8 cellular contexts compared by ENCODE assay signal in genomic region chr10:22513483-22514413, GRCh38.
DNase-seq lines count a peak whose midpoint lies in the region; FAIRE-seq and TF ChIP-seq lines count a peak whose summit lies in the region.
"Not testable (repeated sequence)": the region's sequence is repeated elsewhere in the genome, so short reads cannot be mapped to it uniquely, and the experiment has no call there.

No MANE protein-coding gene starts in this region.

- TF ChIP-seq CTCF in astrocyte (IDR thresholded peaks at IDR 0.05; ENCODE audit: insufficient read depth, low read depth, low read length); foreskin fibroblast (IDR thresholded peaks at IDR 0.05; ENCODE audit: low read depth, low read length); stomach (IDR thresholded peaks at IDR 0.05): not testable (repeated sequence)
- peak; percentile 19 for TF ChIP-seq CTCF in neural crest cell (conservative IDR thresholded peaks at IDR 0.05)

- H3K4me1 Mint-ChIP-seq in astrocyte (ENCODE audit: low read depth, unreplicated experiment), result not testable (repeated sequence)
- H3K4me1 Mint-ChIP-seq in neural crest cell, result peaks cover 14% of the 10 kb centered on the region

- peak overlapping the region; percentile 52 for H2AFZ ChIP-seq in astrocyte (ENCODE audit: low read depth, low read length)

- H3K79me2 ChIP-seq in astrocyte (ENCODE audit: insufficient read depth, low read length), result not testable (repeated sequence)

- intact Hi-C loops in stomach (cut with DNase I; ENCODE audit: low total_unique reads), result not testable (repeated sequence)

- WGBS in stomach, 5 donors, result 39 to 57% (median 48%) methylated on average over 13 to 19 of the region's 19 CpGs

- H3K36me3 Mint-ChIP-seq in astrocyte (ENCODE audit: low read depth, unreplicated experiment), result not testable (repeated sequence)
- H3K36me3 Mint-ChIP-seq in neural crest cell (ENCODE audit: low read depth), result peaks cover 10% of the 10 kb centered on the region

- H3K36me3 ChIP-seq in astrocyte (ENCODE audit: insufficient read depth, low read length); stomach: not testable (repeated sequence)

- peak overlapping the region; percentile 18 for H3K9ac ChIP-seq in astrocyte (ENCODE audit: low read length)

- DNase-seq in DMS153 (lab: John Stamatoyannopoulos, UW), result peak; percentile 20
- peak; percentile 31 for DNase-seq in HT1080 (ENCODE audit: low read depth)
- DNase-seq in NCI-H526 treated with DMSO at 0.1 percent for 48 hours (lab: John Stamatoyannopoulos, UW), result peak; percentile 17
- DNase-seq in astrocyte (ENCODE audit: low read depth), result peak; percentile 35
- peak; percentile 29 to 38 for DNase-seq in foreskin fibroblast
- DNase-seq in kidney tubule cell (ENCODE audit: low spot score), result peak; percentile 66
- peak; percentile 52 for DNase-seq in neural crest cell (ENCODE audit: low read depth, low spot score)
- peak; percentile 62 for DNase-seq in stomach

- H3K4me3 Mint-ChIP-seq in astrocyte (ENCODE audit: unreplicated experiment), result not testable (repeated sequence)
- peak overlapping the region; percentile 71 for H3K4me3 Mint-ChIP-seq in neural crest cell

- not testable (repeated sequence) for H4K20me1 ChIP-seq in astrocyte (ENCODE audit: insufficient read depth, low read length)

- FAIRE-seq in astrocyte (lab: Jason Lieb, UNC), result not testable (repeated sequence)

- H3K4me2 ChIP-seq in astrocyte (ENCODE audit: low read length), result peak overlapping the region; percentile 77

- not testable (repeated sequence) for H3K27ac Mint-ChIP-seq in astrocyte (ENCODE audit: unreplicated experiment); neural crest cell (ENCODE audit: unreplicated experiment)

- not testable (repeated sequence) for TF ChIP-seq POLR2A in stomach (IDR thresholded peaks at IDR 0.05)

- H3K9me3 Mint-ChIP-seq in astrocyte (ENCODE audit: unreplicated experiment), result peaks cover 17% of the 10 kb centered on the region
- H3K9me3 Mint-ChIP-seq in neural crest cell, result peaks cover 12% of the 10 kb centered on the region

- not testable (repeated sequence) for H3K4me1 ChIP-seq in astrocyte (ENCODE audit: insufficient read depth, low read length); stomach

- H3K4me3 ChIP-seq in astrocyte (ENCODE audit: insufficient read depth, low read depth, low read length); foreskin fibroblast (ENCODE audit: low read depth in 1 of 2, low read length in 2 of 2): not testable (repeated sequence)
- peak overlapping the region in 1 of 4 donors; percentile 17 for H3K4me3 ChIP-seq in stomach

- H3K27me3 Mint-ChIP-seq in astrocyte (ENCODE audit: low read depth, unreplicated experiment), result not testable (repeated sequence)
- peaks cover 25% of the 10 kb centered on the region for H3K27me3 Mint-ChIP-seq in neural crest cell (ENCODE audit: low read depth)

- not testable (repeated sequence) for H3K27ac ChIP-seq in astrocyte (ENCODE audit: low read depth, low read length); stomach

- H3K9me3 ChIP-seq in astrocyte (ENCODE audit: insufficient read depth, low read depth, low read length); stomach: not testable (repeated sequence)

- H3K27me3 ChIP-seq in astrocyte (ENCODE audit: insufficient read depth, low read length), result not testable (repeated sequence)
- peaks cover 0 to 13% (median 0%) of the 10 kb centered on the region in 3 donors for H3K27me3 ChIP-seq in stomach

- not testable (repeated sequence) for TF ChIP-seq EP300 in stomach (IDR thresholded peaks at IDR 0.05)
